In the genomic region with DNA sequence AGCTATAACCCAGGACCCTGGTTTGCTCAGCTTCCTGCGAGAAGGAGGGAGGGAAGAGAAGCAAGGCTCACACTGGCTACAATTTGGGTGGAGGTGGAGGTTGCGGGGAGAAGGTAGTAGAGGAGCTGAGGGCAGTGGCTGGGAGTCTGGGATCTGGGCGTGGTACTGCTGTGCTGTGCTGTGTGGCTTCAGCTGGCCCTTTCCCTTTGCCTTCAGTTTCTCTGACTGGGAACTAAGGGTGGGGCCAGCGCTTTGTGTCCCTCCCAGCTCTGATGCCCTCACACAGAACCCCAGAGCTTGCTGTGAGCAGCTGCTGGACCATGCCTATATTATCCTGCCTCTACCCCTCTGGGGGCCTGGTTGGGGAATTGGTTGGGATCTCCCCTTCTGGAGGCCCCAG, we compare ENCODE assay signal across 12 cellular contexts.
DNase-seq lines count a peak whose midpoint lies in the region; ATAC-seq and TF ChIP-seq lines count a peak whose summit lies in the region.
"Had no signal": no experiment of that assay in that cellular context is flagged by ENCODE, and none has a peak within 500 bp of the region (broad histone marks: within the 10 kb centered on the region; RNA-seq: fewer than 3 reads in every experiment).

No MANE protein-coding gene starts in this region.

- H3K4me1 ChIP-seq in lower lobe of right lung = peaks cover 74% of the 10 kb centered on the region

- peak overlapping the region; percentile 67 for H3K4me3 Mint-ChIP-seq in T-helper 2 cell treated with Interferon-gamma antibody and Interleukin-4, amounts not matched to agents 5 μg/mL and 100 μg/mL, for 36 hours
- peak overlapping the region; percentile 73 for H3K4me3 Mint-ChIP-seq in activated naive CD8-positive, alpha-beta T cell treated with anti-CD3 and anti-CD28 coated beads, Interleukin-2, amount 10 ng/mL, durations not matched to agents 7 days and 5 days
- H3K4me3 Mint-ChIP-seq in stimulated activated naive CD8-positive, alpha-beta T cell treated with anti-CD3 and anti-CD28 coated beads, Interleukin-15, amount 100 ng/mL, for 72 hours = peak overlapping the region; percentile 69 to 76
- no peak overlapping the region for H3K4me3 Mint-ChIP-seq in type B pancreatic cell

- no peak for DNase-seq in T-helper 2 cell treated with Interferon-gamma antibody and Interleukin-4, amounts not matched to agents 5 μg/mL and 100 μg/mL, for 36 hours (ENCODE audit: low spot score)
- DNase-seq in T-helper 2 cell = no peak
- no peak for DNase-seq in activated naive CD8-positive, alpha-beta T cell treated with anti-CD3 and anti-CD28 coated beads, Interleukin-2, amount 10 ng/mL, durations not matched to agents 7 days and 5 days
- DNase-seq in lower lobe of right lung = no peak
- DNase-seq in stimulated activated naive CD8-positive, alpha-beta T cell treated with anti-CD3 and anti-CD28 coated beads, Interleukin-15, amount 100 ng/mL, for 72 hours = no peak
- no peak for DNase-seq in T-helper 9 cell
- DNase-seq in type B pancreatic cell (ENCODE audit: extremely low spot score, unreplicated experiment) = no peak
- DNase-seq: activated CD4-positive, alpha-beta T cell treated with anti-CD3 and anti-CD28 coated beads, Interleukin-2, amount 50 U/mL, for 1 hour; NCI-H2171 treated with DMSO at 0.1 percent for 48 hours; stimulated activated CD8-positive, alpha-beta memory T cell treated with anti-CD3 and anti-CD28 coated beads, Interleukin-4, amount 100 ng/mL, for 48 hours had no signal

- H3K27ac Mint-ChIP-seq in T-helper 2 cell treated with Interferon-gamma antibody and Interleukin-4, amounts not matched to agents 5 μg/mL and 100 μg/mL, for 36 hours = peak overlapping the region; percentile 63
- H3K27ac Mint-ChIP-seq in activated naive CD8-positive, alpha-beta T cell treated with anti-CD3 and anti-CD28 coated beads, Interleukin-2, amount 10 ng/mL, durations not matched to agents 7 days and 5 days = peak overlapping the region; percentile 62
- H3K27ac Mint-ChIP-seq in stimulated activated naive CD8-positive, alpha-beta T cell treated with anti-CD3 and anti-CD28 coated beads, Interleukin-15, amount 100 ng/mL, for 72 hours = no peak overlapping the region
- H3K27ac Mint-ChIP-seq in type B pancreatic cell = no peak overlapping the region

- TF ChIP-seq CTCF in lower lobe of right lung (IDR thresholded peaks at IDR 0.05) = no peak
- TF ChIP-seq CTCF in type B pancreatic cell (conservative IDR thresholded peaks at IDR 0.05) = no peak

- peak overlapping the region; percentile 72 for H3K27ac ChIP-seq in lower lobe of right lung

- intact Hi-C loops in lower lobe of right lung (cut with DNase I) = no loop called here

- no peak for ATAC-seq in activated naive CD8-positive, alpha-beta T cell treated with anti-CD3 and anti-CD28 coated beads, Interleukin-2, amount 10 ng/mL, durations not matched to agents 7 days and 5 days (ENCODE audit: low read depth)
- ATAC-seq in lower lobe of right lung = peak; percentile 22 to 51
- ATAC-seq in stimulated activated naive CD8-positive, alpha-beta T cell treated with anti-CD3 and anti-CD28 coated beads, Interleukin-15, amount 100 ng/mL, for 72 hours = peak; percentile 8
- ATAC-seq in HG03469 (IDR thresholded peaks at IDR 0.05; ENCODE audit: unreplicated experiment) = no peak
- ATAC-seq: K562 had no signal

- no peaks in the 10 kb centered on the region for H3K9me3 ChIP-seq in lower lobe of right lung

- no peak overlapping the region for H3K4me3 ChIP-seq in lower lobe of right lung
- H3K4me3 ChIP-seq: K562 had no signal

- H3K27me3 ChIP-seq in lower lobe of right lung (ENCODE audit: low read depth) = no peaks in the 10 kb centered on the region

- POLR2A ChIA-PET in activated naive CD8-positive, alpha-beta T cell treated with anti-CD3 and anti-CD28 coated beads, Interleukin-2, amount 10 ng/mL, durations not matched to agents 7 days and 5 days (lab: Charles Lee) = interaction anchor here (0.9 to 2.3 kb wide), 6 partner anchors 9 to 57 kb away, joined by 3 to 8 read pairs (median 4); no protein-coding TSS in a partner anchor

- peaks cover 41% of the 10 kb centered on the region for H3K36me3 Mint-ChIP-seq in T-helper 2 cell treated with Interferon-gamma antibody and Interleukin-4, amounts not matched to agents 5 μg/mL and 100 μg/mL, for 36 hours (ENCODE audit: low read depth)
- H3K36me3 Mint-ChIP-seq in activated naive CD8-positive, alpha-beta T cell treated with anti-CD3 and anti-CD28 coated beads, Interleukin-2, amount 10 ng/mL, durations not matched to agents 7 days and 5 days = peaks cover 33% of the 10 kb centered on the region
- no peaks in the 10 kb centered on the region for H3K36me3 Mint-ChIP-seq in type B pancreatic cell

- H3K4me1 Mint-ChIP-seq in T-helper 2 cell treated with Interferon-gamma antibody and Interleukin-4, amounts not matched to agents 5 μg/mL and 100 μg/mL, for 36 hours (ENCODE audit: low read depth) = peaks cover 55% of the 10 kb centered on the region
- H3K4me1 Mint-ChIP-seq in activated naive CD8-positive, alpha-beta T cell treated with anti-CD3 and anti-CD28 coated beads, Interleukin-2, amount 10 ng/mL, durations not matched to agents 7 days and 5 days = peaks cover 59% of the 10 kb centered on the region
- peaks cover 95% of the 10 kb centered on the region for H3K4me1 Mint-ChIP-seq in stimulated activated naive CD8-positive, alpha-beta T cell treated with anti-CD3 and anti-CD28 coated beads, Interleukin-15, amount 100 ng/mL, for 72 hours
- peaks cover 18% of the 10 kb centered on the region for H3K4me1 Mint-ChIP-seq in type B pancreatic cell (ENCODE audit: unreplicated experiment)

- H3K9me3 Mint-ChIP-seq in T-helper 2 cell treated with Interferon-gamma antibody and Interleukin-4, amounts not matched to agents 5 μg/mL and 100 μg/mL, for 36 hours = no peaks in the 10 kb centered on the region
- no peaks in the 10 kb centered on the region for H3K9me3 Mint-ChIP-seq in activated naive CD8-positive, alpha-beta T cell treated with anti-CD3 and anti-CD28 coated beads, Interleukin-2, amount 10 ng/mL, durations not matched to agents 7 days and 5 days
- no peaks in the 10 kb centered on the region for H3K9me3 Mint-ChIP-seq in stimulated activated naive CD8-positive, alpha-beta T cell treated with anti-CD3 and anti-CD28 coated beads, Interleukin-15, amount 100 ng/mL, for 72 hours
- H3K9me3 Mint-ChIP-seq in type B pancreatic cell = no peaks in the 10 kb centered on the region

- H3K27me3 Mint-ChIP-seq in T-helper 2 cell treated with Interferon-gamma antibody and Interleukin-4, amounts not matched to agents 5 μg/mL and 100 μg/mL, for 36 hours (ENCODE audit: low read depth) = no peaks in the 10 kb centered on the region
- no peaks in the 10 kb centered on the region for H3K27me3 Mint-ChIP-seq in activated naive CD8-positive, alpha-beta T cell treated with anti-CD3 and anti-CD28 coated beads, Interleukin-2, amount 10 ng/mL, durations not matched to agents 7 days and 5 days
- H3K27me3 Mint-ChIP-seq in stimulated activated naive CD8-positive, alpha-beta T cell treated with anti-CD3 and anti-CD28 coated beads, Interleukin-15, amount 100 ng/mL, for 72 hours = no peaks in the 10 kb centered on the region
- no peaks in the 10 kb centered on the region for H3K27me3 Mint-ChIP-seq in type B pancreatic cell

- H3K36me3 ChIP-seq in lower lobe of right lung = peaks cover 26% of the 10 kb centered on the region

Comparison
In these comparisons a context has a peak if more than half of its experiments do, and no peak if none do; other contexts are left out.
1. H3K27ac Mint-ChIP-seq: peak in T-helper 2 cell treated with Interferon-gamma antibody and Interleukin-4, amounts not matched to agents 5 μg/mL and 100 μg/mL, for 36 hours (single experiment) and activated naive CD8-positive, alpha-beta T cell treated with anti-CD3 and anti-CD28 coated beads, Interleukin-2, amount 10 ng/mL, durations not matched to agents 7 days and 5 days (single experiment); none in stimulated activated naive CD8-positive, alpha-beta T cell treated with anti-CD3 and anti-CD28 coated beads, Interleukin-15, amount 100 ng/mL, for 72 hours (0 of 2) and type B pancreatic cell (single experiment).
2. ATAC-seq: peak in lower lobe of right lung (2 of 2) and stimulated activated naive CD8-positive, alpha-beta T cell treated with anti-CD3 and anti-CD28 coated beads, Interleukin-15, amount 100 ng/mL, for 72 hours (single experiment); none in activated naive CD8-positive, alpha-beta T cell treated with anti-CD3 and anti-CD28 coated beads, Interleukin-2, amount 10 ng/mL, durations not matched to agents 7 days and 5 days (single experiment) and HG03469 (single experiment).